ENCODE assay signal across 9 cellular contexts in the genomic region with DNA sequence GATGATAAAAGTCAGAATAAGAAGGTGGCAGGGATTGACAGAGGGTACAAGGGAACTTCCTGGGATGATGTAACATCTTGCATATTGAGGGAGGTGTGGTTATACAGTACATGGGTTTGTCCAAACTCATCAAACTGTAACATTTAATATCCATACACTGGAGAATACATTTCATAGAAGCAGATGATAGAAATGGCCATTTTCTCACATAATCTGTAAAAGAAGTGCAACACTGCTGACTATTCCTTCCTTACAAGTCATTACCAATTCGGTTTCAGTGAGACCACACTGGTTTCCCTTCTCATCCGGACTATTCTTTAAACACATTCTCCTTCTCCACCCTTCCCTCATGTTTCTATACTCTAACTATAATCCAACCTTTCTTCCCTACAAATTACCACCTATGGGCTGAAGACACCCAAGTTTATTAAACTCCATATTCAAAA. TPM values are rescaled to one million over a fixed set of nuclear protein-coding genes. Genes with fewer than 3 reads are reported as not detected.
DNase-seq lines count a peak whose midpoint lies in the region; TF ChIP-seq lines count a peak whose summit lies in the region.
"Had no signal": no experiment of that assay in that cellular context is flagged by ENCODE, and none has a peak within 500 bp of the region (broad histone marks: within the 10 kb centered on the region; RNA-seq: fewer than 3 reads in every experiment).

No MANE protein-coding gene starts in this region.

- peaks cover 13% of the 10 kb centered on the region for H3K27me3 Mint-ChIP-seq in osteocyte (ENCODE audit: unreplicated experiment)

- peak overlapping the region; percentile 100 for H3K27ac Mint-ChIP-seq in osteocyte (ENCODE audit: unreplicated experiment)

- H3K27ac ChIP-seq in effector memory CD4-positive, alpha-beta T cell (ENCODE audit: insufficient read depth, low read length, poor library complexity, severe bottlenecking) = peak overlapping the region; percentile 89

- no peaks in the 10 kb centered on the region for H3K27me3 ChIP-seq in effector memory CD4-positive, alpha-beta T cell (replicated peaks; ENCODE audit: control insufficient read depth, insufficient read depth, low read length, poor library complexity, severe bottlenecking)

- H3K9me3 Mint-ChIP-seq in osteocyte (ENCODE audit: unreplicated experiment) = no peaks in the 10 kb centered on the region

- peak overlapping the region; percentile 87 for H3K4me3 Mint-ChIP-seq in osteocyte (ENCODE audit: unreplicated experiment)

- no peaks in the 10 kb centered on the region for H3K36me3 Mint-ChIP-seq in osteocyte (ENCODE audit: unreplicated experiment)

- TF ChIP-seq CTCF in osteocyte (IDR thresholded peaks at IDR 0.05) = no peak

- DNase-seq in GM03348 (ENCODE audit: low spot score) = peak; percentile 40
- DNase-seq in NCI-H460 (ENCODE audit: extremely low read depth, low read depth) = peak; percentile 32
- no peak for DNase-seq in effector memory CD4-positive, alpha-beta T cell
- DNase-seq in osteocyte (ENCODE audit: extremely low spot score, unreplicated experiment) = no peak
- no peak for DNase-seq in middle frontal gyrus (ENCODE audit: extremely low spot score, low spot score)
- DNase-seq in NCI-H82 treated with DMSO at 0.1 percent for 48 hours (lab: John Stamatoyannopoulos, UW; ENCODE audit: unreplicated experiment) = no peak
- DNase-seq in NCI-H774 (lab: John Stamatoyannopoulos, UW) = no peak
- no peak for DNase-seq in hippocampal formation (lab: John Stamatoyannopoulos, UW)
- DNase-seq: H7 had no signal

- H3K4me1 Mint-ChIP-seq in osteocyte (ENCODE audit: unreplicated experiment) = peaks cover 42% of the 10 kb centered on the region

- peak overlapping the region; percentile 77 for H3K4me3 ChIP-seq in effector memory CD4-positive, alpha-beta T cell (ENCODE audit: insufficient read depth, low read depth, low read length, poor library complexity, severe bottlenecking)

- H3K36me3 ChIP-seq in effector memory CD4-positive, alpha-beta T cell (ENCODE audit: control insufficient read depth, insufficient read depth, low read length) = no peaks in the 10 kb centered on the region

- H3K4me1 ChIP-seq in effector memory CD4-positive, alpha-beta T cell (ENCODE audit: control insufficient read depth, insufficient read depth, low read length, poor library complexity, severe bottlenecking) = peaks cover 9% of the 10 kb centered on the region

- no peaks in the 10 kb centered on the region for H3K9me3 ChIP-seq in effector memory CD4-positive, alpha-beta T cell (ENCODE audit: control insufficient read depth, low read length)

RNA-seq across cellular contexts. Expression of gene COX7A2L, which starts 1.7 kb away (rescaled TPM):
- total RNA-seq in NCI-H460 (2014; rRNA removed; shearing (Covaris generic)) = 294 and 299 TPM in 2 replicates
- polyA plus RNA-seq in NCI-H460 (2014; cell fraction: nucleus; rRNA removed) = 142 and 143 TPM in 2 replicates
- 103 and 114 TPM in 2 replicates for total RNA-seq in osteocyte

Comparison
In these comparisons a context has a peak if more than half of its experiments do, and no peak if none do; other contexts are left out.
1. DNase-seq: peak in GM03348 (single experiment) and NCI-H460 (single experiment); none in effector memory CD4-positive, alpha-beta T cell (0 of 3), osteocyte (single experiment), middle frontal gyrus (single experiment), NCI-H82 treated with DMSO at 0.1 percent for 48 hours (single experiment), NCI-H774 (single experiment) and hippocampal formation (0 of 2).